In genomic region chr2:165193178-165193777, GRCh38 we compare ENCODE assay signal across 13 cellular contexts. TPM values are rescaled to one million over a fixed set of nuclear protein-coding genes. Genes with fewer than 3 reads are reported as not detected.
A peak's percentile ranks its signal among the peaks of the same experiment; 100 is the strongest.
DNase-seq lines count a peak whose midpoint lies in the region; ATAC-seq, FAIRE-seq and TF ChIP-seq lines count a peak whose summit lies in the region.
"Had no signal": no experiment of that assay in that cellular context is flagged by ENCODE, and none has a peak within 500 bp of the region (broad histone marks: within the 10 kb centered on the region; RNA-seq: fewer than 3 reads in every experiment).

No MANE protein-coding gene starts in this region.

- H3K9me3 ChIP-seq in HepG2 (ENCODE audit: low read length) = no peaks in the 10 kb centered on the region
- H3K9me3 ChIP-seq in right lobe of liver = no peaks in the 10 kb centered on the region
- H3K9me3 ChIP-seq: vagina had no signal

- H3K27ac ChIP-seq in HepG2 (ENCODE audit: extremely low read length, insufficient read depth, low read length) (no peak overlapping the region), right lobe of liver (no peak overlapping the region)
- H3K27ac ChIP-seq: vagina had no signal

- FAIRE-seq in HepG2 (lab: Jason Lieb, UNC) = no peak
- FAIRE-seq: A204.1 had no signal

- H3K4me3 ChIP-seq in HepG2 (replicated peaks in 1 of 3; ENCODE audit: insufficient read depth in 1 of 3, low read depth in 2 of 3, low read length in 3 of 3) (no peak overlapping the region), right lobe of liver (no peak overlapping the region)
- H3K4me3 ChIP-seq: vagina had no signal

- in situ Hi-C loops in HepG2 (cut with HindIII; ENCODE audit: extremely low pct_ligation_motif_present, low pct_unique_long_range_greater_than_20kb) = no loop called here

- no peak for DNase-seq in HepG2 (ENCODE audit: low spot score)
- DNase-seq in right lobe of liver = no peak
- peak; percentile 79 for DNase-seq in NCI-H1048 (lab: John Stamatoyannopoulos, UW)
- peak; percentile 20 for DNase-seq in stimulated activated naive B cell treated with anti-CD40 and anti-IgM and Interleukin-4, amounts not matched to agents 10 μg/mL and 1 μg/mL and 100 μg/mL, for 72 hours
- DNase-seq in stimulated activated naive CD4-positive, alpha-beta T cell treated with Interleukin-2 at 50 U/mL for 16 hours (lab: John Stamatoyannopoulos, UW) = no peak
- DNase-seq in immature natural killer cell = no peak
- no peak for DNase-seq in mesothelial cell of epicardium (ENCODE audit: low spot score in 2 of 2, unreplicated experiment in 2 of 2)
- DNase-seq: activated naive CD8-positive, alpha-beta T cell treated with anti-CD3 and anti-CD28 coated beads, Interleukin-2, amount 10 ng/mL, durations not matched to agents 7 days and 5 days; mesenchymal stem cell; NCI-H1694 had no signal

- intact Hi-C loops in HepG2 (cut with micrococcal nuclease; ENCODE audit: unreplicated experiment) (no loop called here), right lobe of liver (cut with DNase I) (no loop called here)

- CTCF ChIA-PET in HepG2 (lab: Yijun Ruan, JAX; ENCODE audit: low intra/inter-chr PET ratio, low total read pairs) = no interaction called here

- peak overlapping the region; percentile 1 to 22 for H3K4me3 Mint-ChIP-seq in stimulated activated naive B cell treated with anti-CD40 and anti-IgM and Interleukin-4, amounts not matched to agents 10 μg/mL and 1 μg/mL and 100 μg/mL, for 72 hours
- H3K4me3 Mint-ChIP-seq in immature natural killer cell = no peak overlapping the region
- no peak overlapping the region for H3K4me3 Mint-ChIP-seq in mesothelial cell of epicardium
- H3K4me3 Mint-ChIP-seq: activated naive CD8-positive, alpha-beta T cell treated with anti-CD3 and anti-CD28 coated beads, Interleukin-2, amount 10 ng/mL, durations not matched to agents 7 days and 5 days had no signal

- TF ChIP-seq POLR2A in HepG2 (IDR thresholded peaks at IDR 0.05; ENCODE audit: insufficient read depth in 1 of 2, low read depth in 2 of 2, low read length in 2 of 2) (no peak), right lobe of liver (IDR thresholded peaks at IDR 0.05) (no peak)

- no peaks in the 10 kb centered on the region for H3K79me2 ChIP-seq in HepG2 (ENCODE audit: insufficient read depth, low read length)

- H3K4me1 ChIP-seq in HepG2 (ENCODE audit: insufficient read depth, low read length) (no peaks in the 10 kb centered on the region), right lobe of liver (no peaks in the 10 kb centered on the region)
- H3K4me1 ChIP-seq: vagina had no signal

- TF ChIP-seq EP300 in HepG2 (IDR thresholded peaks at IDR 0.05; ENCODE audit: low read depth in 2 of 2, low read length in 2 of 2) (no peak), HepG2 (CRISPR knock-in tag; IDR thresholded peaks at IDR 0.05; ENCODE audit: borderline replicate concordance) (no peak)

- no peaks in the 10 kb centered on the region for H4K20me1 ChIP-seq in HepG2 (ENCODE audit: insufficient read depth, low read length)

- H3K4me1 Mint-ChIP-seq in stimulated activated naive B cell treated with anti-CD40 and anti-IgM and Interleukin-4, amounts not matched to agents 10 μg/mL and 1 μg/mL and 100 μg/mL, for 72 hours = peaks cover 30 to 58% of the 10 kb centered on the region in 2 donors
- H3K4me1 Mint-ChIP-seq in immature natural killer cell = no peaks in the 10 kb centered on the region
- no peaks in the 10 kb centered on the region for H3K4me1 Mint-ChIP-seq in mesothelial cell of epicardium
- H3K4me1 Mint-ChIP-seq: activated naive CD8-positive, alpha-beta T cell treated with anti-CD3 and anti-CD28 coated beads, Interleukin-2, amount 10 ng/mL, durations not matched to agents 7 days and 5 days had no signal

- ATAC-seq in HepG2 (no peak), right lobe of liver (no peak), HG02870 (IDR thresholded peaks at IDR 0.05; ENCODE audit: unreplicated experiment) (peak; percentile 96)
- peak; percentile 91 to 93 for ATAC-seq in stimulated activated naive B cell treated with anti-CD40 and anti-IgM and Interleukin-4, amounts not matched to agents 10 μg/mL and 1 μg/mL and 100 μg/mL, for 72 hours (replicated peaks)

- no peaks in the 10 kb centered on the region for H3K27me3 Mint-ChIP-seq in stimulated activated naive B cell treated with anti-CD40 and anti-IgM and Interleukin-4, amounts not matched to agents 10 μg/mL and 1 μg/mL and 100 μg/mL, for 72 hours
- H3K27me3 Mint-ChIP-seq in immature natural killer cell (ENCODE audit: low read depth in 3 of 3) (no peaks in the 10 kb centered on the region), mesothelial cell of epicardium (ENCODE audit: low read depth) (peaks cover 19% of the 10 kb centered on the region)

- no peak overlapping the region for H3K9ac ChIP-seq in HepG2 (ENCODE audit: insufficient read depth, low read depth, low read length)

- TF ChIP-seq CTCF in HepG2 (CRISPR knock-in tag; IDR thresholded peaks at IDR 0.05) (no peak), right lobe of liver (IDR thresholded peaks at IDR 0.05) (no peak), mesothelial cell of epicardium (IDR thresholded peaks at IDR 0.05; ENCODE audit: unreplicated experiment) (no peak)

- no peak overlapping the region for H2AFZ ChIP-seq in HepG2 (ENCODE audit: low read length)

- no peaks in the 10 kb centered on the region for H3K27me3 ChIP-seq in HepG2 (ENCODE audit: control insufficient read depth in 1 of 2, insufficient read depth in 2 of 2, low read length in 2 of 2)
- no peaks in the 10 kb centered on the region for H3K27me3 ChIP-seq in right lobe of liver
- H3K27me3 ChIP-seq: vagina had no signal

- H3K27ac Mint-ChIP-seq in stimulated activated naive B cell treated with anti-CD40 and anti-IgM and Interleukin-4, amounts not matched to agents 10 μg/mL and 1 μg/mL and 100 μg/mL, for 72 hours = peak overlapping the region; percentile 75
- no peak overlapping the region for H3K27ac Mint-ChIP-seq in immature natural killer cell
- no peak overlapping the region for H3K27ac Mint-ChIP-seq in mesothelial cell of epicardium
- H3K27ac Mint-ChIP-seq: activated naive CD8-positive, alpha-beta T cell treated with anti-CD3 and anti-CD28 coated beads, Interleukin-2, amount 10 ng/mL, durations not matched to agents 7 days and 5 days had no signal

- no peaks in the 10 kb centered on the region for H3K9me3 Mint-ChIP-seq in stimulated activated naive B cell treated with anti-CD40 and anti-IgM and Interleukin-4, amounts not matched to agents 10 μg/mL and 1 μg/mL and 100 μg/mL, for 72 hours
- peaks cover 0 to 3% (median 0%) of the 10 kb centered on the region in 6 donors for H3K9me3 Mint-ChIP-seq in immature natural killer cell
- H3K9me3 Mint-ChIP-seq in mesothelial cell of epicardium = no peaks in the 10 kb centered on the region
- H3K9me3 Mint-ChIP-seq: activated naive CD8-positive, alpha-beta T cell treated with anti-CD3 and anti-CD28 coated beads, Interleukin-2, amount 10 ng/mL, durations not matched to agents 7 days and 5 days had no signal

- no peak for TF ChIP-seq RAD21 in HepG2 (CRISPR knock-in tag; IDR thresholded peaks at IDR 0.05)

- BruUV-seq in HepG2 (replicated peaks; lab: Mats Ljungman, UMichigan) = no TSS peak

- WGBS in HepG2 (ENCODE audit: low lambda C conversion rate) = 26% methylated on average over 4 of the region's 4 CpGs
- 65% methylated on average over 4 of the region's 4 CpGs for WGBS in right lobe of liver (ENCODE audit: insufficient coverage, low coverage, low lambda C conversion rate, missing lambda C conversion rate)

- POLR2A ChIA-PET in HepG2 (lab: Yijun Ruan, JAX) = no interaction called here

- H3K4me2 ChIP-seq in HepG2 (ENCODE audit: low read depth, low read length) = no peak overlapping the region

- H3K36me3 ChIP-seq in HepG2 (replicated peaks in 1 of 2; ENCODE audit: control insufficient read depth in 1 of 2, insufficient read depth in 2 of 2, low read length in 2 of 2) = no peaks in the 10 kb centered on the region
- no peaks in the 10 kb centered on the region for H3K36me3 ChIP-seq in right lobe of liver
- H3K36me3 ChIP-seq: vagina had no signal

- no peaks in the 10 kb centered on the region for H3K36me3 Mint-ChIP-seq in stimulated activated naive B cell treated with anti-CD40 and anti-IgM and Interleukin-4, amounts not matched to agents 10 μg/mL and 1 μg/mL and 100 μg/mL, for 72 hours
- no peaks in the 10 kb centered on the region for H3K36me3 Mint-ChIP-seq in immature natural killer cell
- H3K36me3 Mint-ChIP-seq in mesothelial cell of epicardium = no peaks in the 10 kb centered on the region
- H3K36me3 Mint-ChIP-seq: activated naive CD8-positive, alpha-beta T cell treated with anti-CD3 and anti-CD28 coated beads, Interleukin-2, amount 10 ng/mL, durations not matched to agents 7 days and 5 days had no signal

RNA-seq across cellular contexts. Expression of gene SCN3A, which starts 10.6 kb away (rescaled TPM):
- total RNA-seq in HepG2 (2016; rRNA removed; fragmentation: Illumina TruSeq; extraction: Trizol) (not detected in 2 replicates), right lobe of liver (under 1 TPM in 3 of 6 experiments, not detected in 3; 0.02 to 0.17 (median 0.06) TPM), mesothelial cell of epicardium (0.11 to 0.23 TPM (median 0.16 TPM) in 3 replicates)
- not detected in 2 replicates for total RNA-seq in HepG2 (2016; cell fraction: cytosol; rRNA removed; fragmentation: Illumina TruSeq; extraction: Trizol; ENCODE audit: low read depth)
- not detected in 2 replicates for total RNA-seq in HepG2 (2016; cell fraction: insoluble cytoplasmic fraction; rRNA removed; fragmentation: Illumina TruSeq; extraction: Trizol)
- total RNA-seq in HepG2 (2016; cell fraction: membrane; rRNA removed; fragmentation: Illumina TruSeq; extraction: Trizol) = not detected in 2 replicates
- total RNA-seq in HepG2 (2016; cell fraction: nucleus; rRNA removed; fragmentation: Illumina TruSeq; extraction: Trizol) = not detected in 2 replicates
- polyA plus RNA-seq in HepG2 (2011; rRNA removed) (0.03 TPM in 1 of 2 replicates, not detected in the other), immature natural killer cell (not detected)
- not detected in 2 replicates for polyA plus RNA-seq in HepG2 (2011; cell fraction: cytosol; rRNA removed)
- not detected in 2 replicates for polyA plus RNA-seq in HepG2 (2011; cell fraction: nucleus; rRNA removed)
- polyA plus RNA-seq in HepG2 (2012) = 0.08 and 0.11 TPM in 2 replicates
- not detected in 2 replicates for polyA plus RNA-seq in HepG2 (2016; cell fraction: cytosol; fragmentation: Illumina TruSeq; extraction: Trizol; ENCODE audit: low read depth)
- not detected in 2 replicates for polyA plus RNA-seq in HepG2 (2016; cell fraction: insoluble cytoplasmic fraction; fragmentation: Illumina TruSeq; extraction: Trizol; ENCODE audit: low read depth)
- polyA plus RNA-seq in HepG2 (2016; cell fraction: membrane; fragmentation: Illumina TruSeq; extraction: Trizol; ENCODE audit: low read depth) = not detected in 2 replicates
- polyA plus RNA-seq in HepG2 (2016; cell fraction: nucleus; fragmentation: Illumina TruSeq; extraction: Trizol; ENCODE audit: insufficient read depth, low read depth) = not detected in 2 replicates
- not detected in 2 replicates for polyA minus RNA-seq in HepG2 (2011; rRNA and poly(A)+ RNA removed; ENCODE audit: low replicate concordance)
- not detected in 2 replicates for polyA minus RNA-seq in HepG2 (2011; cell fraction: cytosol; rRNA and poly(A)+ RNA removed)
- under 0.01 TPM in 1 of 2 replicates, not detected in the other for polyA minus RNA-seq in HepG2 (2011; cell fraction: nucleus; rRNA and poly(A)+ RNA removed)
- total RNA-seq: activated naive CD8-positive, alpha-beta T cell treated with anti-CD3 and anti-CD28 coated beads, Interleukin-2, amount 10 ng/mL, durations not matched to agents 7 days and 5 days had no signal

RNA-seq across cellular contexts. Expression of gene SCN2A, which starts 45.9 kb away (rescaled TPM):
- 0.17 and 0.20 TPM in 2 replicates for total RNA-seq in HepG2 (2016; rRNA removed; fragmentation: Illumina TruSeq; extraction: Trizol)
- under 0.01 TPM in 2 replicates for total RNA-seq in HepG2 (2016; cell fraction: cytosol; rRNA removed; fragmentation: Illumina TruSeq; extraction: Trizol; ENCODE audit: low read depth)
- total RNA-seq in HepG2 (2016; cell fraction: insoluble cytoplasmic fraction; rRNA removed; fragmentation: Illumina TruSeq; extraction: Trizol) = 0.19 TPM in 2 replicates
- total RNA-seq in HepG2 (2016; cell fraction: membrane; rRNA removed; fragmentation: Illumina TruSeq; extraction: Trizol) = 0.09 and 0.14 TPM in 2 replicates
- 0.69 and 0.96 TPM in 2 replicates for total RNA-seq in HepG2 (2016; cell fraction: nucleus; rRNA removed; fragmentation: Illumina TruSeq; extraction: Trizol)
- polyA plus RNA-seq in HepG2 (2011; rRNA removed) = 0.30 and 0.31 TPM in 2 replicates
- polyA plus RNA-seq in HepG2 (2011; cell fraction: cytosol; rRNA removed) = 0.05 and 0.14 TPM in 2 replicates
- polyA plus RNA-seq in HepG2 (2011; cell fraction: nucleus; rRNA removed) = 0.47 and 0.59 TPM in 2 replicates
- polyA plus RNA-seq in HepG2 (2012) = 0.43 and 0.61 TPM in 2 replicates
- polyA plus RNA-seq in HepG2 (2016; cell fraction: cytosol; fragmentation: Illumina TruSeq; extraction: Trizol; ENCODE audit: low read depth) = not detected in 2 replicates
- polyA plus RNA-seq in HepG2 (2016; cell fraction: insoluble cytoplasmic fraction; fragmentation: Illumina TruSeq; extraction: Trizol; ENCODE audit: low read depth) = 0.17 and 0.23 TPM in 2 replicates
- 0.02 and 0.05 TPM in 2 replicates for polyA plus RNA-seq in HepG2 (2016; cell fraction: membrane; fragmentation: Illumina TruSeq; extraction: Trizol; ENCODE audit: low read depth)
- polyA plus RNA-seq in HepG2 (2016; cell fraction: nucleus; fragmentation: Illumina TruSeq; extraction: Trizol; ENCODE audit: insufficient read depth, low read depth) = 0.46 and 0.60 TPM in 2 replicates
- polyA minus RNA-seq in HepG2 (2011; rRNA and poly(A)+ RNA removed; ENCODE audit: low replicate concordance) = 0.30 TPM in 1 of 2 replicates, not detected in the other
- 0.10 and 0.26 TPM in 2 replicates for polyA minus RNA-seq in HepG2 (2011; cell fraction: cytosol; rRNA and poly(A)+ RNA removed)
- 2.9 and 3.6 TPM in 2 replicates for polyA minus RNA-seq in HepG2 (2011; cell fraction: nucleus; rRNA and poly(A)+ RNA removed)
- total RNA-seq in right lobe of liver = under 1 TPM in 2 of 6 experiments, not detected in 4; 0.12 to 0.27 TPM
- not detected for polyA plus RNA-seq in immature natural killer cell
- total RNA-seq in mesothelial cell of epicardium = 1.9 to 2.9 TPM (median 2.5 TPM) in 3 replicates

Comparison
In these comparisons a context has a peak if more than half of its experiments do, and no peak if none do; other contexts are left out.
1. ATAC-seq: peak in HG02870 (single experiment) and stimulated activated naive B cell treated with anti-CD40 and anti-IgM and Interleukin-4, amounts not matched to agents 10 μg/mL and 1 μg/mL and 100 μg/mL, for 72 hours (2 of 2); none in HepG2 (single experiment) and right lobe of liver (0 of 4).
2. DNase-seq: peak in NCI-H1048 (single experiment) and stimulated activated naive B cell treated with anti-CD40 and anti-IgM and Interleukin-4, amounts not matched to agents 10 μg/mL and 1 μg/mL and 100 μg/mL, for 72 hours (single experiment); none in HepG2 (single experiment), right lobe of liver (0 of 3), stimulated activated naive CD4-positive, alpha-beta T cell treated with Interleukin-2 at 50 U/mL for 16 hours (single experiment), immature natural killer cell (0 of 3) and mesothelial cell of epicardium (0 of 2).
3. H3K4me3 Mint-ChIP-seq: peak in stimulated activated naive B cell treated with anti-CD40 and anti-IgM and Interleukin-4, amounts not matched to agents 10 μg/mL and 1 μg/mL and 100 μg/mL, for 72 hours (2 of 2); none in immature natural killer cell (0 of 5) and mesothelial cell of epicardium (single experiment).